In the genomic region with DNA sequence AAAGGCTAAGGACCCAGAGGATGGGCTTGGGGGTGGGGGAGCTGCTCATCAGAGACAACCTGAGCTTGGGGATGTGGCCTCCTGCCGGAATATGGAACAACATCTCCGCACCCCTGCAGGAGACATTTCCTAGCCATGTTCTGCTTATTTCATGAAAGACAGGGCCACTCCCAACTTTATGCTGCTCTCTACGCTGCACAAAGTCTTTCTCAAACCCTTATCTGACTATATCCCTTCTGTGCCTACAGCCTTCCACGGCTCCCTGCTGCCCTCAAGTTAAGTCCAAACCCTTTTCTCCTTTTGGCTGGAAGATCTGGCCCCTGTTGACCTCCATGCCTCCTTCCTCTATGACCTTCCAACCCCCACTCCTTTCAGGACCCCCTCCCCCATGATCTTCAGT, we compare ENCODE assay signal across 1 cellular context.
TF ChIP-seq lines count a peak whose summit lies in the region.

No MANE protein-coding gene starts in this region.

TF ChIP-seq in IMR-90, 13 proteins besides CTCF, POLR2A, EP300 and RAD21:
- TF ChIP-seq MXI1 (IDR thresholded peaks at IDR 0.05; ENCODE audit: borderline replicate concordance, low read depth, low read length) (no peak), RFX5 (IDR thresholded peaks at IDR 0.05; ENCODE audit: low read depth, low read length) (no peak), FOS (IDR thresholded peaks at IDR 0.05; ENCODE audit: low read depth, low read length) (no peak), CEBPB (IDR thresholded peaks at IDR 0.05; ENCODE audit: low read depth, low read length) (no peak), RCOR1 (IDR thresholded peaks at IDR 0.05; ENCODE audit: insufficient replicate concordance, low read length) (no peak)
- TF ChIP-seq, protein P1, sequence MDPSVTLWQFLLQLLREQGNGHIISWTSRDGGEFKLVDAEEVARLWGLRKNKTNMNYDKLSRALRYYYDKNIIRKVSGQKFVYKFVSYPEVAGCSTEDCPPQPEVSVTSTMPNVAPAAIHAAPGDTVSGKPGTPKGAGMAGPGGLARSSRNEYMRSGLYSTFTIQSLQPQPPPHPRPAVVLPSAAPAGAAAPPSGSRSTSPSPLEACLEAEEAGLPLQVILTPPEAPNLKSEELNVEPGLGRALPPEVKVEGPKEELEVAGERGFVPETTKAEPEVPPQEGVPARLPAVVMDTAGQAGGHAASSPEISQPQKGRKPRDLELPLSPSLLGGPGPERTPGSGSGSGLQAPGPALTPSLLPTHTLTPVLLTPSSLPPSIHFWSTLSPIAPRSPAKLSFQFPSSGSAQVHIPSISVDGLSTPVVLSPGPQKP (IDR thresholded peaks at IDR 0.05; ENCODE audit: borderline replicate concordance, low read depth, low read length) = no peak
